ENCODE assay signal across 11 cellular contexts in genomic region chr22:50268655-50269113, GRCh38. TPM values are rescaled to one million over a fixed set of nuclear protein-coding genes. Genes with fewer than 3 reads are reported as not detected.
DNase-seq lines count a peak whose midpoint lies in the region; ATAC-seq and TF ChIP-seq lines count a peak whose summit lies in the region.
"Had no signal": no experiment of that assay in that cellular context is flagged by ENCODE, and none has a peak within 500 bp of the region (broad histone marks: within the 10 kb centered on the region; RNA-seq: fewer than 3 reads in every experiment).

No MANE protein-coding gene starts in this region.

- no peak for TF ChIP-seq EP300 in esophagus muscularis mucosa (IDR thresholded peaks at IDR 0.05)

- H4K20me1 ChIP-seq in OCI-LY7 (ENCODE audit: insufficient read depth, low read length) (no peaks in the 10 kb centered on the region), smooth muscle cell (ENCODE audit: low read depth) (peaks cover 35% of the 10 kb centered on the region)

- no peaks in the 10 kb centered on the region for H3K36me3 Mint-ChIP-seq in activated naive CD4-positive, alpha-beta T cell treated with anti-CD3 and anti-CD28 coated beads for 36 hours (ENCODE audit: low read depth)
- no peaks in the 10 kb centered on the region for H3K36me3 Mint-ChIP-seq in activated naive CD4-positive, alpha-beta T cell treated with anti-CD3 and anti-CD28 coated beads, Interleukin-2, amount 50 U/mL, for 72 hours

- peaks cover 0 to 10% (median 0%) of the 10 kb centered on the region in 4 donors for H3K27me3 ChIP-seq in esophagus muscularis mucosa
- H3K27me3 ChIP-seq in thyroid gland: no peaks in the 10 kb centered on the region
- peaks cover 26% of the 10 kb centered on the region for H3K27me3 ChIP-seq in smooth muscle cell (ENCODE audit: low read depth)
- H3K27me3 ChIP-seq: ascending aorta had no signal

- no peak overlapping the region for H3K9ac ChIP-seq in smooth muscle cell (ENCODE audit: low read depth)

- H3K27me3 Mint-ChIP-seq in activated naive CD4-positive, alpha-beta T cell treated with anti-CD3 and anti-CD28 coated beads for 36 hours (ENCODE audit: low read depth): no peaks in the 10 kb centered on the region

- H3K4me3 ChIP-seq in OCI-LY7 (ENCODE audit: low read depth, low read length, poor library complexity, severe bottlenecking) (peak overlapping the region; percentile 73), esophagus muscularis mucosa (no peak overlapping the region), thyroid gland (replicated peaks in 1 of 3) (no peak overlapping the region), smooth muscle cell (no peak overlapping the region)

- no peak overlapping the region for H3K27ac Mint-ChIP-seq in activated naive CD4-positive, alpha-beta T cell treated with anti-CD3 and anti-CD28 coated beads for 36 hours
- no peak overlapping the region for H3K27ac Mint-ChIP-seq in activated naive CD4-positive, alpha-beta T cell treated with anti-CD3 and anti-CD28 coated beads, Interleukin-2, amount 50 U/mL, for 72 hours

- H3K4me1 ChIP-seq in OCI-LY7 (ENCODE audit: insufficient read depth, low read length, poor library complexity, severe bottlenecking) (peaks cover 41% of the 10 kb centered on the region), esophagus muscularis mucosa (peaks cover 54 to 64% (median 62%) of the 10 kb centered on the region in 4 donors), thyroid gland (peaks cover 41 to 51% of the 10 kb centered on the region in 2 donors), smooth muscle cell (ENCODE audit: low read depth) (peaks cover 23% of the 10 kb centered on the region)

- no peaks in the 10 kb centered on the region for H3K9me3 ChIP-seq in OCI-LY7 (ENCODE audit: low read length)
- H3K9me3 ChIP-seq in esophagus muscularis mucosa: no peaks in the 10 kb centered on the region
- no peaks in the 10 kb centered on the region for H3K9me3 ChIP-seq in thyroid gland
- H3K9me3 ChIP-seq in smooth muscle cell (replicated peaks; ENCODE audit: low read depth): no peaks in the 10 kb centered on the region
- H3K9me3 ChIP-seq: ascending aorta had no signal

- ATAC-seq in activated naive CD4-positive, alpha-beta T cell treated with anti-CD3 and anti-CD28 coated beads, Interleukin-2, amount 50 U/mL, for 72 hours: no peak
- no peak for ATAC-seq in HG03565 (IDR thresholded peaks at IDR 0.05; ENCODE audit: unreplicated experiment)
- ATAC-seq: activated CD4-positive, CD25-positive, alpha-beta regulatory T cell treated with anti-CD3 and anti-CD28 coated beads, Interleukin-2, amount 50 U/mL, for 24 hours had no signal

- no peak for DNase-seq in activated naive CD4-positive, alpha-beta T cell treated with anti-CD3 and anti-CD28 coated beads for 36 hours
- no peak for DNase-seq in activated naive CD4-positive, alpha-beta T cell treated with anti-CD3 and anti-CD28 coated beads, Interleukin-2, amount 50 U/mL, for 72 hours (ENCODE audit: low spot score in 2 of 2)
- DNase-seq in OCI-LY7 (ENCODE audit: low spot score) (no peak), esophagus muscularis mucosa (ENCODE audit: extremely low spot score) (no peak), thyroid gland (peak; percentile 83 to 88), smooth muscle cell (lab: John Stamatoyannopoulos, UW; ENCODE audit: unreplicated experiment) (no peak)
- no peak for DNase-seq in effector CD4-positive, alpha-beta T cell
- DNase-seq: MV-4-11 had no signal

- H2AFZ ChIP-seq in OCI-LY7 (ENCODE audit: low read length) (no peak overlapping the region), smooth muscle cell (ENCODE audit: low read depth) (no peak overlapping the region)

- H3K4me2 ChIP-seq in OCI-LY7 (ENCODE audit: low read length): peak overlapping the region; percentile 94
- no peak overlapping the region for H3K4me2 ChIP-seq in smooth muscle cell

- intact Hi-C loops in activated naive CD4-positive, alpha-beta T cell treated with anti-CD3 and anti-CD28 coated beads for 36 hours (cut with micrococcal nuclease): no loop called here
- intact Hi-C loops in OCI-LY7 (cut with micrococcal nuclease; ENCODE audit: unreplicated experiment) (no loop called here), esophagus muscularis mucosa (cut with DNase I) (no loop called here), thyroid gland (cut with DNase I) (no loop called here)

- no peaks in the 10 kb centered on the region for H3K79me2 ChIP-seq in OCI-LY7 (ENCODE audit: insufficient read depth, low read depth, low read length)
- no peaks in the 10 kb centered on the region for H3K79me2 ChIP-seq in smooth muscle cell (ENCODE audit: low read depth)

- peak overlapping the region; percentile 34 for H3K4me3 Mint-ChIP-seq in activated naive CD4-positive, alpha-beta T cell treated with anti-CD3 and anti-CD28 coated beads for 36 hours

- TF ChIP-seq CTCF in OCI-LY7 (conservative IDR thresholded peaks at IDR 0.05; ENCODE audit: low read length) (no peak), esophagus muscularis mucosa (IDR thresholded peaks at IDR 0.05) (no peak), thyroid gland (IDR thresholded peaks at IDR 0.05) (no peak), smooth muscle cell (IDR thresholded peaks at IDR 0.05; ENCODE audit: borderline replicate concordance, insufficient read depth, poor library complexity, severe bottlenecking) (no peak)

- POLR2A ChIA-PET in OCI-LY7 (lab: Charles Lee): interaction anchor here (0.6 kb wide), 1 partner anchor 370 kb away, joined by 3 read pairs; no protein-coding TSS in a partner anchor

- no TSS peak for BruUV-seq in OCI-LY7 (replicated peaks; lab: Mats Ljungman, UMichigan)

- peak overlapping the region; percentile 44 for H3K27ac ChIP-seq in OCI-LY7 (ENCODE audit: low read depth, low read length, poor library complexity, severe bottlenecking)
- peak overlapping the region; percentile 51 to 85 (median 64) for H3K27ac ChIP-seq in esophagus muscularis mucosa (replicated peaks in 1 of 4)
- no peak overlapping the region for H3K27ac ChIP-seq in thyroid gland
- H3K27ac ChIP-seq in smooth muscle cell (ENCODE audit: low read depth): no peak overlapping the region

- no peaks in the 10 kb centered on the region for H3K9me3 Mint-ChIP-seq in activated naive CD4-positive, alpha-beta T cell treated with anti-CD3 and anti-CD28 coated beads for 36 hours
- no peaks in the 10 kb centered on the region for H3K9me3 Mint-ChIP-seq in activated naive CD4-positive, alpha-beta T cell treated with anti-CD3 and anti-CD28 coated beads, Interleukin-2, amount 50 U/mL, for 72 hours

- peaks cover 5% of the 10 kb centered on the region for H3F3A ChIP-seq in smooth muscle cell (ENCODE audit: low read depth)

- H3K4me1 Mint-ChIP-seq in activated naive CD4-positive, alpha-beta T cell treated with anti-CD3 and anti-CD28 coated beads for 36 hours (ENCODE audit: low read depth): peaks cover 13% of the 10 kb centered on the region

- TF ChIP-seq POLR2A in esophagus muscularis mucosa (IDR thresholded peaks at IDR 0.05; ENCODE audit: low read depth): no peak
- no peak for TF ChIP-seq POLR2A in thyroid gland (IDR thresholded peaks at IDR 0.05)

- CTCF ChIA-PET in activated naive CD4-positive, alpha-beta T cell treated with anti-CD3 and anti-CD28 coated beads for 36 hours (lab: Charles Lee): no interaction called here
- CTCF ChIA-PET in OCI-LY7 (lab: Charles Lee; ENCODE audit: unreplicated experiment): no interaction called here

- no peaks in the 10 kb centered on the region for H3K9me2 ChIP-seq in OCI-LY7 (ENCODE audit: insufficient read depth, low read length)

- 59% methylated on average over 9 of the region's 9 CpGs for WGBS in esophagus muscularis mucosa
- WGBS in thyroid gland, 2 donors: 22 to 26% methylated on average over 7 of the region's 9 CpGs
- WGBS in smooth muscle cell (ENCODE audit: low lambda C conversion rate): 88% methylated on average over 9 of the region's 9 CpGs

- H3K36me3 ChIP-seq in OCI-LY7 (ENCODE audit: insufficient read depth, low read length) (no peaks in the 10 kb centered on the region), esophagus muscularis mucosa (no peaks in the 10 kb centered on the region), thyroid gland (no peaks in the 10 kb centered on the region), smooth muscle cell (ENCODE audit: low read depth) (no peaks in the 10 kb centered on the region)
- H3K36me3 ChIP-seq: ascending aorta had no signal

RNA-seq across cellular contexts. Expression of gene MAPK11, which starts 1.5 kb away (rescaled TPM):
- total RNA-seq in activated naive CD4-positive, alpha-beta T cell treated with anti-CD3 and anti-CD28 coated beads for 36 hours: 10 to 100 TPM; 17.5 to 17.9 TPM
- 10 to 100 TPM; 15.6 to 25.7 TPM for total RNA-seq in activated naive CD4-positive, alpha-beta T cell treated with anti-CD3 and anti-CD28 coated beads, Interleukin-2, amount 50 U/mL, for 72 hours
- total RNA-seq in OCI-LY7 (2014; rRNA removed; shearing (Covaris generic)): 12.0 and 13.0 TPM in 2 replicates
- 18.6 and 19.7 TPM in 2 replicates for total RNA-seq in OCI-LY7 (2022)
- total RNA-seq in esophagus muscularis mucosa: 10 to 100 TPM in 2 of 4 donors, 1 to 10 TPM in 2; 3.7 to 12.5 (median 10.1) TPM
- 1 to 10 TPM; 2.8 to 4.7 (median 4.0) TPM for total RNA-seq in thyroid gland
- total RNA-seq in smooth muscle cell: 2.8 and 4.2 TPM in 2 replicates
- polyA plus RNA-seq in smooth muscle cell: 0.65 and 1.4 TPM in 2 replicates

RNA-seq across cellular contexts. Expression of gene MAPK12, which starts 7.2 kb away (rescaled TPM):
- 10 to 100 TPM; 12.3 to 12.4 TPM for total RNA-seq in activated naive CD4-positive, alpha-beta T cell treated with anti-CD3 and anti-CD28 coated beads for 36 hours
- total RNA-seq in activated naive CD4-positive, alpha-beta T cell treated with anti-CD3 and anti-CD28 coated beads, Interleukin-2, amount 50 U/mL, for 72 hours: 10 to 100 TPM in 1 of 2 donors, 1 to 10 TPM in 1; 7.1 to 14.2 TPM
- total RNA-seq in OCI-LY7 (2014; rRNA removed; shearing (Covaris generic)): 90.8 and 93.6 TPM in 2 replicates
- total RNA-seq in OCI-LY7 (2022): 84.9 and 90.1 TPM in 2 replicates
- 10 to 100 TPM in 3 of 4 donors, 1 to 10 TPM in 1; 5.8 to 22.9 (median 16.1) TPM for total RNA-seq in esophagus muscularis mucosa
- total RNA-seq in thyroid gland: 1 to 10 TPM; 3.1 to 5.1 (median 3.7) TPM
- total RNA-seq in smooth muscle cell: 9.5 and 14.9 TPM in 2 replicates
- polyA plus RNA-seq in smooth muscle cell: 26.2 and 27.8 TPM in 2 replicates

RNA-seq across cellular contexts. Expression of gene HDAC10, which starts 17.6 kb away (rescaled TPM):
- total RNA-seq in activated naive CD4-positive, alpha-beta T cell treated with anti-CD3 and anti-CD28 coated beads for 36 hours: 10 to 100 TPM; 35.4 to 38.0 TPM
- 10 to 100 TPM; 43.7 to 67.3 TPM for total RNA-seq in activated naive CD4-positive, alpha-beta T cell treated with anti-CD3 and anti-CD28 coated beads, Interleukin-2, amount 50 U/mL, for 72 hours
- total RNA-seq in OCI-LY7 (2014; rRNA removed; shearing (Covaris generic)): 47.4 and 49.4 TPM in 2 replicates
- total RNA-seq in OCI-LY7 (2022): 74.6 and 74.9 TPM in 2 replicates
- total RNA-seq in esophagus muscularis mucosa: 10 to 100 TPM; 10.2 to 19.5 (median 17.4) TPM
- 10 to 100 TPM; 31.4 to 42.7 (median 32.5) TPM for total RNA-seq in thyroid gland
- total RNA-seq in smooth muscle cell: 5.1 and 9.5 TPM in 2 replicates
- 12.8 and 15.7 TPM in 2 replicates for polyA plus RNA-seq in smooth muscle cell

RNA-seq across cellular contexts. Expression of gene TUBGCP6, which starts 23.9 kb away (rescaled TPM):
- 10 to 100 TPM; 44.5 to 47.8 TPM for total RNA-seq in activated naive CD4-positive, alpha-beta T cell treated with anti-CD3 and anti-CD28 coated beads for 36 hours
- total RNA-seq in activated naive CD4-positive, alpha-beta T cell treated with anti-CD3 and anti-CD28 coated beads, Interleukin-2, amount 50 U/mL, for 72 hours: 10 to 100 TPM; 49.6 to 50.9 TPM
- 52.8 and 57.7 TPM in 2 replicates for total RNA-seq in OCI-LY7 (2014; rRNA removed; shearing (Covaris generic))
- total RNA-seq in OCI-LY7 (2022) (63.2 and 68.8 TPM in 2 replicates), esophagus muscularis mucosa (10 to 100 TPM; 20.2 to 38.0 (median 30.0) TPM), thyroid gland (100 to 1,000 TPM in 1 of 4 donors, 10 to 100 TPM in 3; 64.6 to 102 (median 80.3) TPM), smooth muscle cell (10.0 and 10.6 TPM in 2 replicates)
- 22.7 and 26.0 TPM in 2 replicates for polyA plus RNA-seq in smooth muscle cell

RNA-seq across cellular contexts. Expression of gene PLXNB2, which starts 38.8 kb away (rescaled TPM):
- total RNA-seq in activated naive CD4-positive, alpha-beta T cell treated with anti-CD3 and anti-CD28 coated beads for 36 hours: 10 to 100 TPM in 1 of 2 experiments, 1 to 10 TPM in 1; 9.8 to 10.4 TPM
- total RNA-seq in activated naive CD4-positive, alpha-beta T cell treated with anti-CD3 and anti-CD28 coated beads, Interleukin-2, amount 50 U/mL, for 72 hours: 10 to 100 TPM; 10.3 to 13.1 TPM
- total RNA-seq in OCI-LY7 (2014; rRNA removed; shearing (Covaris generic)): 10.7 and 13.6 TPM in 2 replicates
- total RNA-seq in OCI-LY7 (2022): 38.9 and 39.2 TPM in 2 replicates
- 100 to 1,000 TPM; 115 to 218 (median 154) TPM for total RNA-seq in esophagus muscularis mucosa
- 100 to 1,000 TPM; 143 to 266 (median 215) TPM for total RNA-seq in thyroid gland
- total RNA-seq in smooth muscle cell: 183 and 195 TPM in 2 replicates
- 210 and 249 TPM in 2 replicates for polyA plus RNA-seq in smooth muscle cell

Comparison
In these comparisons a context has a peak if more than half of its experiments do, and no peak if none do; other contexts are left out.
1. DNase-seq: peak in thyroid gland (2 of 2); none in activated naive CD4-positive, alpha-beta T cell treated with anti-CD3 and anti-CD28 coated beads for 36 hours (single experiment), activated naive CD4-positive, alpha-beta T cell treated with anti-CD3 and anti-CD28 coated beads, Interleukin-2, amount 50 U/mL, for 72 hours (0 of 2), OCI-LY7 (single experiment), esophagus muscularis mucosa (single experiment), smooth muscle cell (single experiment) and effector CD4-positive, alpha-beta T cell (single experiment).
2. H3K27ac ChIP-seq: peak in OCI-LY7 (single experiment) and esophagus muscularis mucosa (4 of 4); none in thyroid gland (0 of 3) and smooth muscle cell (single experiment).